21 cellular contexts compared by ENCODE assay signal in genomic region chr3:128914966-128915645, GRCh38. TPM values are rescaled to one million over a fixed set of nuclear protein-coding genes. Genes with fewer than 3 reads are reported as not detected.
DNase-seq lines count a peak whose midpoint lies in the region; ATAC-seq lines count a peak whose summit lies in the region.
"Had no signal": no experiment of that assay in that cellular context is flagged by ENCODE, and none has a peak within 500 bp of the region (broad histone marks: within the 10 kb centered on the region; RNA-seq: fewer than 3 reads in every experiment).

No MANE protein-coding gene starts in this region.

- peaks cover 28 to 50% of the 10 kb centered on the region in 2 donors for H3K36me3 Mint-ChIP-seq in activated naive CD4-positive, alpha-beta T cell treated with anti-CD3 and anti-CD28 coated beads, Interleukin-2, amount 50 U/mL, for 72 hours
- peaks cover 52% of the 10 kb centered on the region for H3K36me3 Mint-ChIP-seq in activated naive CD4-positive, alpha-beta T cell treated with anti-CD3 and anti-CD28 coated beads for 36 hours (ENCODE audit: low read depth)
- peaks cover 0 to 60% (median 36%) of the 10 kb centered on the region in 5 donors for H3K36me3 Mint-ChIP-seq in naive thymus-derived CD4-positive, alpha-beta T cell
- H3K36me3 Mint-ChIP-seq in stimulated activated naive B cell treated with anti-CD40 and anti-IgM and Interleukin-4, amounts not matched to agents 10 μg/mL and 1 μg/mL and 100 μg/mL, for 72 hours: peaks cover 53 to 68% of the 10 kb centered on the region in 2 donors

- peak overlapping the region; percentile 58 to 60 for H3K27ac Mint-ChIP-seq in activated naive CD4-positive, alpha-beta T cell treated with anti-CD3 and anti-CD28 coated beads, Interleukin-2, amount 50 U/mL, for 72 hours
- no peak overlapping the region for H3K27ac Mint-ChIP-seq in activated naive CD4-positive, alpha-beta T cell treated with anti-CD3 and anti-CD28 coated beads for 36 hours
- H3K27ac Mint-ChIP-seq in naive thymus-derived CD4-positive, alpha-beta T cell: peak overlapping the region in 5 of 9 donors; percentile 34 to 81 (median 59)
- peak overlapping the region; percentile 16 for H3K27ac Mint-ChIP-seq in stimulated activated naive B cell treated with anti-CD40 and anti-IgM and Interleukin-4, amounts not matched to agents 10 μg/mL and 1 μg/mL and 100 μg/mL, for 72 hours
- H3K27ac Mint-ChIP-seq: GM23338, H9 had no signal

- no peaks in the 10 kb centered on the region for H3K9me3 Mint-ChIP-seq in activated naive CD4-positive, alpha-beta T cell treated with anti-CD3 and anti-CD28 coated beads, Interleukin-2, amount 50 U/mL, for 72 hours
- H3K9me3 Mint-ChIP-seq in activated naive CD4-positive, alpha-beta T cell treated with anti-CD3 and anti-CD28 coated beads for 36 hours: peaks cover 6% of the 10 kb centered on the region
- peaks cover 0 to 16% (median 0%) of the 10 kb centered on the region in 11 donors for H3K9me3 Mint-ChIP-seq in naive thymus-derived CD4-positive, alpha-beta T cell
- peaks cover 0 to 3% of the 10 kb centered on the region in 2 donors for H3K9me3 Mint-ChIP-seq in stimulated activated naive B cell treated with anti-CD40 and anti-IgM and Interleukin-4, amounts not matched to agents 10 μg/mL and 1 μg/mL and 100 μg/mL, for 72 hours
- H3K9me3 Mint-ChIP-seq: CD4-positive, CD25-positive, alpha-beta regulatory T cell had no signal

- H3K4me1 ChIP-seq in naive thymus-derived CD4-positive, alpha-beta T cell (ENCODE audit: control insufficient read depth in 2 of 2, insufficient read depth in 2 of 2, low read length in 2 of 2): no peaks in the 10 kb centered on the region
- H3K4me1 ChIP-seq: SJSA1 had no signal

- H3K9me3 ChIP-seq in naive thymus-derived CD4-positive, alpha-beta T cell (ENCODE audit: control insufficient read depth in 2 of 3, low read length in 3 of 3): no peaks in the 10 kb centered on the region
- H3K9me3 ChIP-seq: SJSA1 had no signal

- CTCF ChIA-PET in activated naive CD4-positive, alpha-beta T cell treated with anti-CD3 and anti-CD28 coated beads for 36 hours (lab: Charles Lee): interaction anchor here (0.5 to 2.2 kb wide), 3 partner anchors 8 to 253 kb away, joined by 3 to 7 read pairs (median 6); no protein-coding TSS in a partner anchor
- CTCF ChIA-PET in naive thymus-derived CD4-positive, alpha-beta T cell (lab: Charles Lee): interaction anchor here (1.6 kb wide), 1 partner anchor 35 kb away, joined by 3 read pairs; the partner anchor contains the start of gene ACAD9

- H3K4me3 Mint-ChIP-seq in activated naive CD4-positive, alpha-beta T cell treated with anti-CD3 and anti-CD28 coated beads for 36 hours: no peak overlapping the region
- no peak overlapping the region for H3K4me3 Mint-ChIP-seq in naive thymus-derived CD4-positive, alpha-beta T cell
- H3K4me3 Mint-ChIP-seq in stimulated activated naive B cell treated with anti-CD40 and anti-IgM and Interleukin-4, amounts not matched to agents 10 μg/mL and 1 μg/mL and 100 μg/mL, for 72 hours: no peak overlapping the region
- H3K4me3 Mint-ChIP-seq: CD4-positive, CD25-positive, alpha-beta regulatory T cell; GM23338; H9 had no signal

- H3K27me3 Mint-ChIP-seq in activated naive CD4-positive, alpha-beta T cell treated with anti-CD3 and anti-CD28 coated beads for 36 hours (ENCODE audit: low read depth): no peaks in the 10 kb centered on the region
- no peaks in the 10 kb centered on the region for H3K27me3 Mint-ChIP-seq in naive thymus-derived CD4-positive, alpha-beta T cell
- no peaks in the 10 kb centered on the region for H3K27me3 Mint-ChIP-seq in stimulated activated naive B cell treated with anti-CD40 and anti-IgM and Interleukin-4, amounts not matched to agents 10 μg/mL and 1 μg/mL and 100 μg/mL, for 72 hours
- H3K27me3 Mint-ChIP-seq: CD4-positive, CD25-positive, alpha-beta regulatory T cell had no signal

- peaks cover 4 to 66% (median 8%) of the 10 kb centered on the region in 3 experiments for H3K36me3 ChIP-seq in naive thymus-derived CD4-positive, alpha-beta T cell (ENCODE audit: control insufficient read depth in 2 of 3, insufficient read depth in 3 of 3, low read length in 3 of 3)

- intact Hi-C loops in activated naive CD4-positive, alpha-beta T cell treated with anti-CD3 and anti-CD28 coated beads for 36 hours (cut with micrococcal nuclease): no loop called here
- intact Hi-C loops in naive thymus-derived CD4-positive, alpha-beta T cell (cut with micrococcal nuclease): no loop called here

- ATAC-seq in activated naive CD4-positive, alpha-beta T cell treated with anti-CD3 and anti-CD28 coated beads, Interleukin-2, amount 50 U/mL, for 72 hours: no peak
- no peak for ATAC-seq in naive thymus-derived CD4-positive, alpha-beta T cell
- no peak for ATAC-seq in stimulated activated naive B cell treated with anti-CD40 and anti-IgM and Interleukin-4, amounts not matched to agents 10 μg/mL and 1 μg/mL and 100 μg/mL, for 72 hours (replicated peaks)
- ATAC-seq in HG03196 (IDR thresholded peaks at IDR 0.05; ENCODE audit: unreplicated experiment): no peak
- ATAC-seq: GM23338, Right ventricle myocardium inferior had no signal

- no peaks in the 10 kb centered on the region for H3K27me3 ChIP-seq in naive thymus-derived CD4-positive, alpha-beta T cell (ENCODE audit: control insufficient read depth in 2 of 2, insufficient read depth in 2 of 2, low read length in 2 of 2)
- H3K27me3 ChIP-seq: BLaER1, MG63, SJSA1 had no signal

- POLR2A ChIA-PET in naive thymus-derived CD4-positive, alpha-beta T cell (lab: Charles Lee): interaction anchor here (1.7 kb wide), 1 partner anchor 8 kb away, joined by 6 read pairs; no protein-coding TSS in a partner anchor

- DNase-seq in activated naive CD4-positive, alpha-beta T cell treated with anti-CD3 and anti-CD28 coated beads, Interleukin-2, amount 50 U/mL, for 72 hours (ENCODE audit: low spot score in 2 of 2): no peak
- DNase-seq in activated naive CD4-positive, alpha-beta T cell treated with anti-CD3 and anti-CD28 coated beads for 36 hours: no peak
- peak; percentile 53 for DNase-seq in HT-29 (ENCODE audit: low spot score)
- no peak for DNase-seq in naive thymus-derived CD4-positive, alpha-beta T cell
- no peak for DNase-seq in stimulated activated naive B cell treated with anti-CD40 and anti-IgM and Interleukin-4, amounts not matched to agents 10 μg/mL and 1 μg/mL and 100 μg/mL, for 72 hours
- DNase-seq in SW480 (ENCODE audit: low spot score): no peak
- no peak for DNase-seq in A172 (ENCODE audit: low spot score)
- DNase-seq: CD4-positive, CD25-positive, alpha-beta regulatory T cell; H9; IMR-90; KG1; MG63; NCI-H2029 treated with DMSO at 0.1 percent for 48 hours; NCI-H446 treated with DMSO at 0.1 percent for 48 hours; NCI-H526 treated with DMSO at 0.1 percent for 48 hours; PC-9 had no signal

- H3K27ac ChIP-seq in naive thymus-derived CD4-positive, alpha-beta T cell (ENCODE audit: low read depth, low read length): no peak overlapping the region
- H3K27ac ChIP-seq: BLaER1, PC-9, SJSA1 had no signal

- H3K4me1 Mint-ChIP-seq in activated naive CD4-positive, alpha-beta T cell treated with anti-CD3 and anti-CD28 coated beads for 36 hours (ENCODE audit: low read depth): no peaks in the 10 kb centered on the region
- H3K4me1 Mint-ChIP-seq in naive thymus-derived CD4-positive, alpha-beta T cell: peaks cover 0 to 13% (median 0%) of the 10 kb centered on the region in 7 donors
- peaks cover 6 to 12% of the 10 kb centered on the region in 2 donors for H3K4me1 Mint-ChIP-seq in stimulated activated naive B cell treated with anti-CD40 and anti-IgM and Interleukin-4, amounts not matched to agents 10 μg/mL and 1 μg/mL and 100 μg/mL, for 72 hours
- H3K4me1 Mint-ChIP-seq: GM23338, H9 had no signal

- no peak overlapping the region for H3K4me3 ChIP-seq in naive thymus-derived CD4-positive, alpha-beta T cell (ENCODE audit: low read length)
- H3K4me3 ChIP-seq: BLaER1, GM23338, MG63, PC-9, SJSA1 had no signal

RNA-seq across cellular contexts. Expression of gene ACAD9, which starts 35.7 kb away (rescaled TPM):
- total RNA-seq in activated naive CD4-positive, alpha-beta T cell treated with anti-CD3 and anti-CD28 coated beads, Interleukin-2, amount 50 U/mL, for 72 hours: 10 to 100 TPM; 49.7 to 74.2 TPM
- 10 to 100 TPM; 37.0 to 40.6 TPM for total RNA-seq in activated naive CD4-positive, alpha-beta T cell treated with anti-CD3 and anti-CD28 coated beads for 36 hours
- total RNA-seq in HT-29 (2014; rRNA removed; shearing (Covaris generic)): 86.2 and 94.1 TPM in 2 replicates
- 10 to 100 TPM; 40.3 to 74.0 (median 63.0) TPM for total RNA-seq in naive thymus-derived CD4-positive, alpha-beta T cell
- 10 to 100 TPM; 17.1 to 25.1 TPM for polyA plus RNA-seq in naive thymus-derived CD4-positive, alpha-beta T cell
- total RNA-seq in A172 (2014; rRNA removed; shearing (Covaris generic)): 67.2 and 73.8 TPM in 2 replicates
